10 cellular contexts compared by ENCODE assay signal in the genomic region with DNA sequence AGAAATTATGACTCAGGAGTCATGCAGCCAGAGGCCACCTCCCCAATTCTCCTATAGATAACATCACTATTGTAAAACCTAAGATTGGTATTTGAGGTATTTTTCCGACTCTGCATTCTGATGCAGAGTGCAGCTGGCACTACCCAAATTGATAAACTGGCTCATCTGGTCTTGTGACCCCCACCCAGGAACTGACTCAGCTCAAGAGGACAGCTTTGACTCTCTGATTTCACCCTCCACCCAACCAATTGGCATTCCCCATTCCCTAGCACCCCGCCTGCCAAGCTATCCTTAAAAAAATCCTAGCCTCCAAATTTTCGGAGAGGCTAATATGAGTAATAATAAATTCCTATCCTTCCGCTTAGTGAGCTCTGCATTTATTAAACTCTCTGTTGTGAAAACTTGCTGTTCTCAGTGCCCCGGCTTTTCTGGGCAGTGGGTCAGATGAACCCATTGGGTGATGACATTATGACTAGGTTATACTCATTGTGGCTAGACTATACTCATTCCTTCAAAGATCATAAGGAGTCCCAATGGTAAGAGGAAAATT. TPM values are rescaled to one million over a fixed set of nuclear protein-coding genes. Genes with fewer than 3 reads are reported as not detected.
DNase-seq lines count a peak whose midpoint lies in the region; ATAC-seq and TF ChIP-seq lines count a peak whose summit lies in the region.
"Had no signal": no experiment of that assay in that cellular context is flagged by ENCODE, and none has a peak within 500 bp of the region (broad histone marks: within the 10 kb centered on the region; RNA-seq: fewer than 3 reads in every experiment).

No MANE protein-coding gene starts in this region.

- 84 to 87% methylated on average over 3 to 5 of the region's 5 CpGs for WGBS in endodermal cell (ENCODE audit: insufficient coverage in 1 of 2, insufficient read length in 1 of 2), 2 experiments

- no peaks in the 10 kb centered on the region for H3K36me3 ChIP-seq in endodermal cell (ENCODE audit: control insufficient read depth, insufficient read depth, low read length)
- H3K36me3 ChIP-seq in CD8-positive, alpha-beta memory T cell (ENCODE audit: insufficient read depth, low read length): no peaks in the 10 kb centered on the region
- H3K36me3 ChIP-seq: right lobe of liver had no signal

- no peaks in the 10 kb centered on the region for H3K9me3 ChIP-seq in endodermal cell (ENCODE audit: control insufficient read depth, low read length)
- no peaks in the 10 kb centered on the region for H3K9me3 ChIP-seq in CD8-positive, alpha-beta memory T cell (ENCODE audit: low read length)
- H3K9me3 ChIP-seq: right lobe of liver had no signal

- no peak overlapping the region for H3K4me3 Mint-ChIP-seq in activated CD8-positive, alpha-beta memory T cell treated with anti-CD3 and anti-CD28 coated beads, Interleukin-2, amount 10 ng/mL, durations not matched to agents 7 days and 5 days
- no peak overlapping the region for H3K4me3 Mint-ChIP-seq in endodermal cell
- no peak overlapping the region for H3K4me3 Mint-ChIP-seq in CD8-positive, alpha-beta memory T cell

- no peaks in the 10 kb centered on the region for H3K27me3 ChIP-seq in endodermal cell (ENCODE audit: control insufficient read depth, insufficient read depth, low read length, poor library complexity, severe bottlenecking)
- no peaks in the 10 kb centered on the region for H3K27me3 ChIP-seq in CD8-positive, alpha-beta memory T cell (ENCODE audit: insufficient read depth, low read length, poor library complexity, severe bottlenecking)
- H3K27me3 ChIP-seq: right lobe of liver had no signal

- no peak overlapping the region for H3K9ac ChIP-seq in endodermal cell (ENCODE audit: extremely low read depth, low read length, poor library complexity, severe bottlenecking)

- no peaks in the 10 kb centered on the region for H3K36me3 Mint-ChIP-seq in activated CD8-positive, alpha-beta memory T cell treated with anti-CD3 and anti-CD28 coated beads, Interleukin-2, amount 10 ng/mL, durations not matched to agents 7 days and 5 days
- H3K36me3 Mint-ChIP-seq in endodermal cell (ENCODE audit: low read depth): no peaks in the 10 kb centered on the region
- H3K36me3 Mint-ChIP-seq in CD8-positive, alpha-beta memory T cell: peaks cover 0 to 1% (median 0%) of the 10 kb centered on the region in 3 donors

- no peak overlapping the region for H3K27ac Mint-ChIP-seq in activated CD8-positive, alpha-beta memory T cell treated with anti-CD3 and anti-CD28 coated beads, Interleukin-2, amount 10 ng/mL, durations not matched to agents 7 days and 5 days
- peak overlapping the region; percentile 52 for H3K27ac Mint-ChIP-seq in endodermal cell
- H3K27ac Mint-ChIP-seq in CD8-positive, alpha-beta memory T cell: no peak overlapping the region

- CTCF ChIA-PET in activated CD8-positive, alpha-beta memory T cell treated with anti-CD3 and anti-CD28 coated beads, Interleukin-2, amount 10 ng/mL, durations not matched to agents 7 days and 5 days (lab: Charles Lee): no interaction called here
- CTCF ChIA-PET in CD8-positive, alpha-beta memory T cell (lab: Charles Lee): no interaction called here

- DNase-seq in activated CD8-positive, alpha-beta memory T cell treated with anti-CD3 and anti-CD28 coated beads, Interleukin-2, amount 10 ng/mL, durations not matched to agents 7 days and 5 days: peak; percentile 50
- no peak for DNase-seq in activated CD8-positive, alpha-beta memory T cell treated with anti-CD3 and anti-CD28 coated beads, Interleukin-2, amount 50 U/mL, for 4 hours
- DNase-seq in RKO (ENCODE audit: low spot score) (peak; percentile 79), endodermal cell (peak; percentile 55), NCI-H2107 (lab: John Stamatoyannopoulos, UW) (no peak), glomerular visceral epithelial cell (ENCODE audit: extremely low spot score) (no peak)
- peak; percentile 48 for DNase-seq in stimulated activated CD8-positive, alpha-beta memory T cell treated with anti-CD3 and anti-CD28 coated beads, Interleukin-4, amount 100 ng/mL, for 48 hours
- no peak for DNase-seq in CD8-positive, alpha-beta memory T cell
- DNase-seq: NCI-H2081, right lobe of liver had no signal

- peak; percentile 70 for ATAC-seq in activated CD8-positive, alpha-beta memory T cell treated with anti-CD3 and anti-CD28 coated beads, Interleukin-2, amount 10 ng/mL, durations not matched to agents 7 days and 5 days
- ATAC-seq: right lobe of liver had no signal

- H3K27ac ChIP-seq in endodermal cell (ENCODE audit: low read depth, low read length): no peak overlapping the region
- H3K27ac ChIP-seq in CD8-positive, alpha-beta memory T cell (ENCODE audit: low read depth, low read length): no peak overlapping the region
- H3K27ac ChIP-seq: right lobe of liver had no signal

- H3K4me1 ChIP-seq in endodermal cell (ENCODE audit: control insufficient read depth, insufficient read depth, low read length): no peaks in the 10 kb centered on the region
- no peaks in the 10 kb centered on the region for H3K4me1 ChIP-seq in CD8-positive, alpha-beta memory T cell (ENCODE audit: insufficient read depth, low read length)

- H3K4me1 Mint-ChIP-seq in activated CD8-positive, alpha-beta memory T cell treated with anti-CD3 and anti-CD28 coated beads, Interleukin-2, amount 10 ng/mL, durations not matched to agents 7 days and 5 days: peaks cover 17% of the 10 kb centered on the region
- peaks cover 13% of the 10 kb centered on the region for H3K4me1 Mint-ChIP-seq in endodermal cell
- H3K4me1 Mint-ChIP-seq in CD8-positive, alpha-beta memory T cell: no peaks in the 10 kb centered on the region

- peaks cover 2% of the 10 kb centered on the region for H3K27me3 Mint-ChIP-seq in activated CD8-positive, alpha-beta memory T cell treated with anti-CD3 and anti-CD28 coated beads, Interleukin-2, amount 10 ng/mL, durations not matched to agents 7 days and 5 days
- no peaks in the 10 kb centered on the region for H3K27me3 Mint-ChIP-seq in endodermal cell (ENCODE audit: insufficient read depth)
- H3K27me3 Mint-ChIP-seq in CD8-positive, alpha-beta memory T cell: peaks cover 7 to 10% of the 10 kb centered on the region in 2 donors

- H3K4me3 ChIP-seq in endodermal cell (ENCODE audit: low read length): no peak overlapping the region
- H3K4me3 ChIP-seq in CD8-positive, alpha-beta memory T cell (ENCODE audit: low read length): no peak overlapping the region
- H3K4me3 ChIP-seq: right lobe of liver had no signal

- H3K9me3 Mint-ChIP-seq in activated CD8-positive, alpha-beta memory T cell treated with anti-CD3 and anti-CD28 coated beads, Interleukin-2, amount 10 ng/mL, durations not matched to agents 7 days and 5 days (ENCODE audit: low read depth): no peaks in the 10 kb centered on the region
- no peaks in the 10 kb centered on the region for H3K9me3 Mint-ChIP-seq in endodermal cell
- H3K9me3 Mint-ChIP-seq in CD8-positive, alpha-beta memory T cell: no peaks in the 10 kb centered on the region

- no peak for TF ChIP-seq CTCF in endodermal cell (conservative IDR thresholded peaks at IDR 0.05)

- POLR2A ChIA-PET in CD8-positive, alpha-beta memory T cell (lab: Charles Lee): no interaction called here

RNA-seq across cellular contexts. Expression of a gene that starts 39.4 kb away (rescaled TPM):
- 10 to 100 TPM; 71.6 to 80.0 TPM for total RNA-seq in activated CD8-positive, alpha-beta memory T cell treated with anti-CD3 and anti-CD28 coated beads, Interleukin-2, amount 10 ng/mL, durations not matched to agents 7 days and 5 days
- 10 to 100 TPM; 45.0 to 46.9 TPM for total RNA-seq in endodermal cell
- polyA plus RNA-seq in endodermal cell (2013, experiment 1 of 2): 34.2 TPM
- 29.3 TPM for polyA plus RNA-seq in endodermal cell (2013, experiment 2 of 2)
- total RNA-seq in CD8-positive, alpha-beta memory T cell: 100 to 1,000 TPM; 108 to 112 TPM
- polyA plus RNA-seq in CD8-positive, alpha-beta memory T cell: 59.6 TPM

RNA-seq across cellular contexts. Expression of a gene that starts 58.4 kb away (rescaled TPM):
- total RNA-seq in activated CD8-positive, alpha-beta memory T cell treated with anti-CD3 and anti-CD28 coated beads, Interleukin-2, amount 10 ng/mL, durations not matched to agents 7 days and 5 days: 10 to 100 TPM; 46.5 to 48.5 TPM
- total RNA-seq in endodermal cell: 10 to 100 TPM; 76.9 to 93.3 TPM
- polyA plus RNA-seq in endodermal cell (2013, experiment 1 of 2): 88.6 TPM
- polyA plus RNA-seq in endodermal cell (2013, experiment 2 of 2): 84.6 TPM
- 10 to 100 TPM; 43.4 to 48.0 TPM for total RNA-seq in CD8-positive, alpha-beta memory T cell
- 47.6 TPM for polyA plus RNA-seq in CD8-positive, alpha-beta memory T cell

Comparison
In these comparisons a context has a peak if more than half of its experiments do, and no peak if none do; other contexts are left out.
1. DNase-seq: peak in activated CD8-positive, alpha-beta memory T cell treated with anti-CD3 and anti-CD28 coated beads, Interleukin-2, amount 10 ng/mL, durations not matched to agents 7 days and 5 days (single experiment), RKO (single experiment), endodermal cell (single experiment) and stimulated activated CD8-positive, alpha-beta memory T cell treated with anti-CD3 and anti-CD28 coated beads, Interleukin-4, amount 100 ng/mL, for 48 hours (single experiment); none in activated CD8-positive, alpha-beta memory T cell treated with anti-CD3 and anti-CD28 coated beads, Interleukin-2, amount 50 U/mL, for 4 hours (single experiment), NCI-H2107 (single experiment), CD8-positive, alpha-beta memory T cell (0 of 5) and glomerular visceral epithelial cell (single experiment).